Comparison of ENCODE assay signal across 8 cellular contexts in genomic region chr6:21666788-21667681, GRCh38.
A peak's percentile ranks its signal among the peaks of the same experiment; 100 is the strongest.
DNase-seq lines count a peak whose midpoint lies in the region; ATAC-seq and TF ChIP-seq lines count a peak whose summit lies in the region.

No MANE protein-coding gene starts in this region.

- H3K27ac ChIP-seq in IMR-90 (ENCODE audit: insufficient read depth, low read length) (peak overlapping the region; percentile 85), colonic mucosa (no peak overlapping the region)

- no peaks in the 10 kb centered on the region for H4K20me1 ChIP-seq in IMR-90 (ENCODE audit: insufficient read depth, low read length)

- 0% methylated on average over 1 of the region's 29 CpGs; no CpG with 5 or more reads in 1 of the 2 experiments for WGBS in IMR-90 (ENCODE audit: extremely low coverage in 2 of 2, insufficient read length in 1 of 2), 2 experiments

- H3K4me1 ChIP-seq in IMR-90 (ENCODE audit: control insufficient read depth, insufficient read depth, low read length) (peaks cover 2% of the 10 kb centered on the region; the same call in 1 of the 2 replicates), colonic mucosa (no peaks in the 10 kb centered on the region), mucosa of stomach (ENCODE audit: control insufficient read depth, insufficient read depth, low read length) (no peaks in the 10 kb centered on the region)

- in situ Hi-C loops in IMR-90 (cut with MboI; ENCODE audit: low sequenced_read_pairs), result no loop called here

- TF ChIP-seq RAD21 in IMR-90 (IDR thresholded peaks at IDR 0.05; ENCODE audit: low read length), result no peak

- BruUV-seq in IMR-90 (replicated peaks; lab: Mats Ljungman, UMichigan), result no TSS peak

- peak overlapping the region; percentile 82 for H3K4me2 ChIP-seq in IMR-90 (ENCODE audit: low read depth, low read length)

- peak overlapping the region; percentile 15; the same call in 1 of the 2 replicates for H4K5ac ChIP-seq in IMR-90 (ENCODE audit: low read depth, low read length)

- H3K9ac ChIP-seq in IMR-90 (ENCODE audit: low read depth, low read length) (peak overlapping the region; percentile 89), colonic mucosa (ENCODE audit: low read depth in 2 of 2, low read length in 2 of 2) (peak overlapping the region in 1 of 2 donors; percentile 24), mucosa of stomach (ENCODE audit: low read length) (peak overlapping the region; percentile 59)

- peak overlapping the region; percentile 57 for H3K14ac ChIP-seq in IMR-90 (replicated peaks; ENCODE audit: low read depth, low read length)

- peak overlapping the region; percentile 19 to 83; a peak in 3 of 4 replicates for H4K8ac ChIP-seq in IMR-90 (ENCODE audit: low read depth in 2 of 2, low read length in 2 of 2)

- H3K27me3 ChIP-seq in IMR-90 (ENCODE audit: control insufficient read depth, insufficient read depth, low read length) (peaks cover 21% of the 10 kb centered on the region), colonic mucosa (peaks cover 46% of the 10 kb centered on the region), mucosa of stomach (ENCODE audit: control insufficient read depth, insufficient read depth, low read length) (peaks cover 59% of the 10 kb centered on the region)

- H2BK15ac ChIP-seq in IMR-90 (ENCODE audit: low read depth, low read length), result peak overlapping the region; percentile 23; the same call in 2 of the 3 replicates

- no peak overlapping the region for H2BK5ac ChIP-seq in IMR-90 (ENCODE audit: low read depth, low read length, poor library complexity, severe bottlenecking)

- dilution Hi-C loops in IMR-90 (cut with HindIII; ENCODE audit: low sequenced_read_pairs, unreplicated experiment), result no loop called here

- peak overlapping the region; percentile 48; the same call in 1 of the 2 replicates for H3K56ac ChIP-seq in IMR-90 (ENCODE audit: extremely low read depth, insufficient read depth, low read length)

- peak overlapping the region; percentile 86 for H2BK120ac ChIP-seq in IMR-90 (ENCODE audit: low read depth, low read length)

- H2BK20ac ChIP-seq in IMR-90 (ENCODE audit: low read depth, low read length), result peak overlapping the region; percentile 74

- intact Hi-C loops in IMR-90 (cut with micrococcal nuclease), result loop anchor here (2.0 kb wide), 2 partner anchors 70 to 74 kb away; no protein-coding TSS in a partner anchor
- intact Hi-C loops in colonic mucosa (cut with DNase I), result no loop called here

- no peaks in the 10 kb centered on the region for H3K36me3 ChIP-seq in IMR-90 (ENCODE audit: control insufficient read depth, insufficient read depth, low read length)
- H3K36me3 ChIP-seq in colonic mucosa, result no peaks in the 10 kb centered on the region
- no peaks in the 10 kb centered on the region for H3K36me3 ChIP-seq in mucosa of stomach (ENCODE audit: control insufficient read depth, insufficient read depth, low read length)

- POLR2A ChIA-PET in IMR-90 (lab: Charles Lee; ENCODE audit: unreplicated experiment), result no interaction called here

- H3K23ac ChIP-seq in IMR-90 (ENCODE audit: low read depth, low read length), result peak overlapping the region; percentile 97

- CTCF ChIA-PET in IMR-90 (lab: Yijun Ruan, JAX), result no interaction called here

- H3K9me3 ChIP-seq in IMR-90 (ENCODE audit: control insufficient read depth, insufficient read depth, low read length) (no peaks in the 10 kb centered on the region), colonic mucosa (no peaks in the 10 kb centered on the region), mucosa of stomach (ENCODE audit: control insufficient read depth, low read length) (no peaks in the 10 kb centered on the region)

- H2AK5ac ChIP-seq in IMR-90 (ENCODE audit: low read depth, low read length), result 0 out of 2 replicates have a peak overlapping the region, but pooled peaks have one; percentile 14

- peak overlapping the region; percentile 36; the same call in 1 of the 2 replicates for H4K91ac ChIP-seq in IMR-90 (ENCODE audit: insufficient read depth, low read depth, low read length)

- no peaks in the 10 kb centered on the region for H3K9me1 ChIP-seq in IMR-90 (ENCODE audit: insufficient read depth, low read length)

- peak overlapping the region; percentile 83 for H2AFZ ChIP-seq in IMR-90 (replicated peaks; ENCODE audit: low read length, poor library complexity)

- DNase-seq in A172 (ENCODE audit: low spot score) (peak; percentile 29), IMR-90 (no peak), colonic mucosa (peak; percentile 23), amygdala (lab: John Stamatoyannopoulos, UW) (no peak)

- TF ChIP-seq CTCF in IMR-90 (conservative IDR thresholded peaks at IDR 0.05; ENCODE audit: low read depth, low read length) (no peak), colonic mucosa (IDR thresholded peaks at IDR 0.05) (no peak)

- TF ChIP-seq POLR2A in IMR-90 (IDR thresholded peaks at IDR 0.05; ENCODE audit: low read depth, low read length), result no peak

- H3K4me3 ChIP-seq in IMR-90 (ENCODE audit: insufficient read depth, low read depth, low read length) (peak overlapping the region; percentile 74), colonic mucosa (peak overlapping the region; percentile 13), mucosa of stomach (ENCODE audit: low read length) (no peak overlapping the region)

- peak overlapping the region; percentile 9; the same call in 1 of the 2 replicates for H3K18ac ChIP-seq in IMR-90 (ENCODE audit: low read depth, low read length)

- peak overlapping the region; percentile 87 for H3K4ac ChIP-seq in IMR-90 (ENCODE audit: low read depth, low read length)

- H2AK9ac ChIP-seq in IMR-90 (replicated peaks; ENCODE audit: low read depth, low read length, poor library complexity), result peak overlapping the region; percentile 48

- ATAC-seq in IMR-90 (ENCODE audit: low read depth) (peak; percentile 21), HG02623 (IDR thresholded peaks at IDR 0.05; ENCODE audit: unreplicated experiment) (no peak), GM19351 (IDR thresholded peaks at IDR 0.05; ENCODE audit: unreplicated experiment) (no peak), GM21360 (IDR thresholded peaks at IDR 0.05; ENCODE audit: unreplicated experiment) (no peak)

- peaks cover 0 to 16% of the 10 kb centered on the region in 2 experiments; a peak in 3 of 4 replicates for H3K79me1 ChIP-seq in IMR-90 (ENCODE audit: low read depth in 1 of 2, low read length in 2 of 2)

TF ChIP-seq in IMR-90, 13 proteins besides CTCF, POLR2A, EP300 and RAD21:
- TF ChIP-seq CHD1 (IDR thresholded peaks at IDR 0.05; ENCODE audit: low read depth, low read length) (no peak), ELK1 (IDR thresholded peaks at IDR 0.05; ENCODE audit: borderline replicate concordance, low read depth, low read length) (no peak), MAZ (IDR thresholded peaks at IDR 0.05; ENCODE audit: borderline replicate concordance, low read depth, low read length) (no peak), SMC3 (IDR thresholded peaks at IDR 0.05; ENCODE audit: low read depth, low read length) (no peak), CEBPB (IDR thresholded peaks at IDR 0.05; ENCODE audit: low read depth, low read length) (no peak), RFX5 (IDR thresholded peaks at IDR 0.05; ENCODE audit: low read depth, low read length) (no peak), BHLHE40 (IDR thresholded peaks at IDR 0.05; ENCODE audit: low read depth, low read length) (no peak), NFE2L2 (IDR thresholded peaks at IDR 0.05; ENCODE audit: low read depth, low read length) (no peak), FOS (IDR thresholded peaks at IDR 0.05; ENCODE audit: low read depth, low read length) (no peak), MXI1 (IDR thresholded peaks at IDR 0.05; ENCODE audit: borderline replicate concordance, low read depth, low read length) (no peak), RCOR1 (IDR thresholded peaks at IDR 0.05; ENCODE audit: insufficient replicate concordance, low read length) (no peak), USF2 (IDR thresholded peaks at IDR 0.05; ENCODE audit: low read depth, low read length) (no peak), MAFK (IDR thresholded peaks at IDR 0.05; ENCODE audit: low read depth, low read length) (no peak)
TF ChIP-seq in IMR-90: peak in this region for 0.

Comparison
In these comparisons a context has a peak if more than half of its experiments do, and no peak if none do; other contexts are left out.
1. DNase-seq: peak in A172 (single experiment) and colonic mucosa (single experiment); none in IMR-90 (single experiment) and amygdala (0 of 56).